Comparison of ENCODE assay signal across 1 cellular context in the genomic region with DNA sequence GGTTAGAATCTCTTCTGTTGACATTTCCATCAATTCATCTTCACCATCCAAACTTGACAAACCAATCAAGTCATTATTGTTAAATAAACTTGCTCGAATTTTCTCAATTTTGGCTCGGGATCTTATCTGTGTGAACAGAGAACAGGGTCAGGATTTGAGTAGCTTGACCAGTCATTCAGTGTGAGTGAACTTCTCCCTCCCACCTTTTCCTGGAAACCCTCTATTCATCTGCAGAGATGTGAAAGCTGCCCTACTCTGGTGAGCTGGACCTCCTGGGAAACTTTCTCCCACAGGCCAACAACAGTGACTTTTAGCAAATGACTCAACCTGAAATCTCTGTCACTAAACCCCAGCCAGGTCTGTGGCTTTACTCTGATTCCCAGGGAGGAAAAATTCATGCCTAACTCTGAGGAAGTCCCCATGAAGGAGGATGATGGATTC.
TF ChIP-seq lines count a peak whose summit lies in the region.

No MANE protein-coding gene starts in this region.

TF ChIP-seq in K562, 482 proteins besides CTCF, POLR2A, EP300 and RAD21 (continued from another document):
- TF ChIP-seq, protein P1, sequence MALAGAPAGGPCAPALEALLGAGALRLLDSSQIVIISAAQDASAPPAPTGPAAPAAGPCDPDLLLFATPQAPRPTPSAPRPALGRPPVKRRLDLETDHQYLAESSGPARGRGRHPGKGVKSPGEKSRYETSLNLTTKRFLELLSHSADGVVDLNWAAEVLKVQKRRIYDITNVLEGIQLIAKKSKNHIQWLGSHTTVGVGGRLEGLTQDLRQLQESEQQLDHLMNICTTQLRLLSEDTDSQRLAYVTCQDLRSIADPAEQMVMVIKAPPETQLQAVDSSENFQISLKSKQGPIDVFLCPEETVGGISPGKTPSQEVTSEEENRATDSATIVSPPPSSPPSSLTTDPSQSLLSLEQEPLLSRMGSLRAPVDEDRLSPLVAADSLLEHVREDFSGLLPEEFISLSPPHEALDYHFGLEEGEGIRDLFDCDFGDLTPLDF (CRISPR knock-in tag; IDR thresholded peaks at IDR 0.05): no peak
- TF ChIP-seq SRSF1 (IDR thresholded peaks at IDR 0.05; ENCODE audit: low read depth, low read length) (no peak), RCOR1 (IDR thresholded peaks at IDR 0.05; ENCODE audit: borderline replicate concordance in 1 of 2, low read depth in 2 of 2, low read length in 2 of 2) (peak; percentile 50 to 78; a peak in 3 of 4 replicates), CBFA2T3 (IDR thresholded peaks at IDR 0.05) (peak; percentile 50), STAT5A (IDR thresholded peaks at IDR 0.05; ENCODE audit: borderline replicate concordance, low read length) (0 out of 2 replicates have a peak, but pooled peaks have one; percentile 40), ARID1B (IDR thresholded peaks at IDR 0.05) (peak; percentile 33; the same call in 1 of the 2 replicates), JUND (IDR thresholded peaks at IDR 0.05; ENCODE audit: borderline replicate concordance, low read depth, low read length) (0 out of 2 replicates have a peak, but pooled peaks have one; percentile 10), JUND (tag; IDR thresholded peaks at IDR 0.05; ENCODE audit: borderline replicate concordance, low read depth, low read length) (no peak; the same call in 2 of the 3 replicates), HDAC1 (IDR thresholded peaks at IDR 0.05) (peak in 1 of 2 experiments; percentile 94; a peak in 2 of 4 replicates)
- TF ChIP-seq, protein P2, sequence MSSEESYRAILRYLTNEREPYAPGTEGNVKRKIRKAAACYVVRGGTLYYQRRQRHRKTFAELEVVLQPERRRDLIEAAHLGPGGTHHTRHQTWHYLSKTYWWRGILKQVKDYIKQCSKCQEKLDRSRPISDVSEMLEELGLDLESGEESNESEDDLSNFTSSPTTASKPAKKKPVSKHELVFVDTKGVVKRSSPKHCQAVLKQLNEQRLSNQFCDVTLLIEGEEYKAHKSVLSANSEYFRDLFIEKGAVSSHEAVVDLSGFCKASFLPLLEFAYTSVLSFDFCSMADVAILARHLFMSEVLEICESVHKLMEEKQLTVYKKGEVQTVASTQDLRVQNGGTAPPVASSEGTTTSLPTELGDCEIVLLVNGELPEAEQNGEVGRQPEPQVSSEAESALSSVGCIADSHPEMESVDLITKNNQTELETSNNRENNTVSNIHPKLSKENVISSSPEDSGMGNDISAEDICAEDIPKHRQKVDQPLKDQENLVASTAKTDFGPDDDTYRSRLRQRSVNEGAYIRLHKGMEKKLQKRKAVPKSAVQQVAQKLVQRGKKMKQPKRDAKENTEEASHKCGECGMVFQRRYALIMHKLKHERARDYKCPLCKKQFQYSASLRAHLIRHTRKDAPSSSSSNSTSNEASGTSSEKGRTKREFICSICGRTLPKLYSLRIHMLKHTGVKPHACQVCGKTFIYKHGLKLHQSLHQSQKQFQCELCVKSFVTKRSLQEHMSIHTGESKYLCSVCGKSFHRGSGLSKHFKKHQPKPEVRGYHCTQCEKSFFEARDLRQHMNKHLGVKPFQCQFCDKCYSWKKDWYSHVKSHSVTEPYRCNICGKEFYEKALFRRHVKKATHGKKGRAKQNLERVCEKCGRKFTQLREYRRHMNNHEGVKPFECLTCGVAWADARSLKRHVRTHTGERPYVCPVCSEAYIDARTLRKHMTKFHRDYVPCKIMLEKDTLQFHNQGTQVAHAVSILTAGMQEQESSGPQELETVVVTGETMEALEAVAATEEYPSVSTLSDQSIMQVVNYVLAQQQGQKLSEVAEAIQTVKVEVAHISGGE (CRISPR knock-in tag; IDR thresholded peaks at IDR 0.05): no peak
- TF ChIP-seq, protein P3, sequence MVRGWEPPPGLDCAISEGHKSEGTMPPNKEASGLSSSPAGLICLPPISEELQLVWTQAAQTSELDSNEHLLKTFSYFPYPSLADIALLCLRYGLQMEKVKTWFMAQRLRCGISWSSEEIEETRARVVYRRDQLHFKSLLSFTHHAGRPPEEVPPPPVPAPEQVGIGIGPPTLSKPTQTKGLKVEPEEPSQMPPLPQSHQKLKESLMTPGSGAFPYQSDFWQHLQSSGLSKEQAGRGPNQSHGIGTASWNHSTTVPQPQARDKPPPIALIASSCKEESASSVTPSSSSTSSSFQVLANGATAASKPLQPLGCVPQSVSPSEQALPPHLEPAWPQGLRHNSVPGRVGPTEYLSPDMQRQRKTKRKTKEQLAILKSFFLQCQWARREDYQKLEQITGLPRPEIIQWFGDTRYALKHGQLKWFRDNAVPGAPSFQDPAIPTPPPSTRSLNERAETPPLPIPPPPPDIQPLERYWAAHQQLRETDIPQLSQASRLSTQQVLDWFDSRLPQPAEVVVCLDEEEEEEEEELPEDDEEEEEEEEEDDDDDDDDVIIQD (CRISPR knock-in tag; IDR thresholded peaks at IDR 0.05): no peak
- TF ChIP-seq, protein P4, sequence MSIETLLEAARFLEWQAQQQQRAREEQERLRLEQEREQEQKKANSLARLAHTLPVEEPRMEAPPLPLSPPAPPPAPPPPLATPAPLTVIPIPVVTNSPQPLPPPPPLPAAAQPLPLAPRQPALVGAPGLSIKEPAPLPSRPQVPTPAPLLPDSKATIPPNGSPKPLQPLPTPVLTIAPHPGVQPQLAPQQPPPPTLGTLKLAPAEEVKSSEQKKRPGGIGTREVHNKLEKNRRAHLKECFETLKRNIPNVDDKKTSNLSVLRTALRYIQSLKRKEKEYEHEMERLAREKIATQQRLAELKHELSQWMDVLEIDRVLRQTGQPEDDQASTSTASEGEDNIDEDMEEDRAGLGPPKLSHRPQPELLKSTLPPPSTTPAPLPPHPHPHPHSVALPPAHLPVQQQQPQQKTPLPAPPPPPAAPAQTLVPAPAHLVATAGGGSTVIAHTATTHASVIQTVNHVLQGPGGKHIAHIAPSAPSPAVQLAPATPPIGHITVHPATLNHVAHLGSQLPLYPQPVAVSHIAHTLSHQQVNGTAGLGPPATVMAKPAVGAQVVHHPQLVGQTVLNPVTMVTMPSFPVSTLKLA (conservative IDR thresholded peaks at IDR 0.05): peak in 1 of 2 experiments; percentile 38; a peak in 1 of 4 replicates
